Comparison of ENCODE assay signal across 1 cellular context in the genomic region with DNA sequence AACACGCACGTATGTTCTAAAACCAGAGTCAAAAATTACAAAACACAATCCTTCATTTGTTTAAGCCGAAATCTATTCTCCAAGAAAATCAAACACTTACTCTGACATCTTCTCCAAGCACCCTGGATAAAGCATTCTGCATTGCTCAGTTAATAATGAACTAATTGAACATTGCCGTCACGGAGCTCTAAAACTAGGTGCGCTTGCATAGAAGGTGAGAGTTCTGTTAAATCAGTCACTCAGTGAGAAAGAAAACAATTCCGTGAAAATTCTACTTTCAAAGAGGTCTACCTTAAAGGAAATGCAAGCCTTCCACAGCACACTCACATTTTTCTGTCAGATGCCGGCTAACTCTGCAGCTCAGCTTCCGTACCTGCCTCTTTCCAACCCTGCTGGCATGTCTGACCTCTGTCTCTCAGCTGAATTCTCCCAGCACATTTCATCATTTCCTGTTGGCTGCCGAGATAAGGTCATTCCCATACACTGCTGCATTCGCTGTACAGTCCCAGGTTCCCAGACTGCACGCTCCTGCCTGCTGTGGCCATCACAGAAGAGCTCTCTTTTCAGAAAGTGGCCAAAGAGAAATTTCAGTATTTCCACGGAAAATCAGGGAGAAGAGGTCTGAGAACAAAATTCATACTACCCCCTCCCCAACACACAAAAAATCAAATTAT.
TF ChIP-seq lines count a peak whose summit lies in the region.

No MANE protein-coding gene starts in this region.

TF ChIP-seq in HepG2, 621 proteins besides CTCF, POLR2A, EP300 and RAD21 (continued from another document and continues in another):
- TF ChIP-seq, protein P1, sequence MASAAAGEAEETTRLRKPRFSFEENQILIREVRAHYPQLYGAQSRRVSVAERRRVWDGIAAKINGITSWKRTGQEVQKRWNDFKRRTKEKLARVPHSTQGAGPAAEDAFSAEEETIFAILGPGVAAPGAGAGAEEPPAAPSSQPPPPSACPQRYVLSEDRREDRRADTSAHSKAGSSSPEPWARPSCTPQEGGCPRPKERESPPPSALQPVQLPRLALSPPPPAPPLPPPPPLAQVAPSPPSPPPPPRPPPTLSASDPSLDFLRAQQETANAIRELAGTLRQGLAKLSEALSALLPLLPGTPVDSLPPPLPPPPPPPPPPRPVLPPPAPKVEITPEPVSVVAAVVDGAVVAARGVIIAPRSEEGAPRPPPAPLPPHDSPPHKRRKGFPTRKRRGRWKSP (CRISPR knock-in tag; IDR thresholded peaks at IDR 0.05), result peak; percentile 73; the same call in 1 of the 2 replicates
- TF ChIP-seq, protein P2, sequence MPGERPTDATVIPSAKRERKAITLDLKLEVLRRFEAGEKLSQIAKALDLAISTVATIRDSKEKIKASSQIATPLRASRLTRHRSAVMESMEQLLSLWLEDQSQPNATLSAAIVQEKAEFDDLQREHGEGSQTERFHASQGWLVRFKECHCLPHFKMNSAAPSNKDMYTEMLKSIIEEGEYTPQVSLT (CRISPR knock-in tag; IDR thresholded peaks at IDR 0.05; ENCODE audit: borderline replicate concordance, low read depth), result no peak
- TF ChIP-seq, protein P3, sequence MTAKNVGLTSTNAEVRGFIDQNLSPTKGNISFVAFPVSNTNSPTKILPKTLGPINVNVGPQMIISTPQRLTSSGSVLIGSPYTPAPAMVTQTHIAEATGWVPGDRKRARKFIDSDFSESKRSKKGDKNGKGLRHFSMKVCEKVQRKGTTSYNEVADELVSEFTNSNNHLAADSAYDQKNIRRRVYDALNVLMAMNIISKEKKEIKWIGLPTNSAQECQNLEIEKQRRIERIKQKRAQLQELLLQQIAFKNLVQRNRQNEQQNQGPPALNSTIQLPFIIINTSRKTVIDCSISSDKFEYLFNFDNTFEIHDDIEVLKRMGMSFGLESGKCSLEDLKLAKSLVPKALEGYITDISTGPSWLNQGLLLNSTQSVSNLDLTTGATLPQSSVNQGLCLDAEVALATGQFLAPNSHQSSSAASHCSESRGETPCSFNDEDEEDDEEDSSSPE (CRISPR knock-in tag; IDR thresholded peaks at IDR 0.05), result no peak
- no peak for TF ChIP-seq ZNF598 (CRISPR knock-in tag; IDR thresholded peaks at IDR 0.05; ENCODE audit: borderline replicate concordance)
- TF ChIP-seq ZNF30 (CRISPR knock-in tag; IDR thresholded peaks at IDR 0.05), result no peak
- no peak for TF ChIP-seq FOXK2 (IDR thresholded peaks at IDR 0.05)
- TF ChIP-seq TBX3 (IDR thresholded peaks at IDR 0.05; ENCODE audit: borderline replicate concordance), result no peak
- TF ChIP-seq, protein P4, sequence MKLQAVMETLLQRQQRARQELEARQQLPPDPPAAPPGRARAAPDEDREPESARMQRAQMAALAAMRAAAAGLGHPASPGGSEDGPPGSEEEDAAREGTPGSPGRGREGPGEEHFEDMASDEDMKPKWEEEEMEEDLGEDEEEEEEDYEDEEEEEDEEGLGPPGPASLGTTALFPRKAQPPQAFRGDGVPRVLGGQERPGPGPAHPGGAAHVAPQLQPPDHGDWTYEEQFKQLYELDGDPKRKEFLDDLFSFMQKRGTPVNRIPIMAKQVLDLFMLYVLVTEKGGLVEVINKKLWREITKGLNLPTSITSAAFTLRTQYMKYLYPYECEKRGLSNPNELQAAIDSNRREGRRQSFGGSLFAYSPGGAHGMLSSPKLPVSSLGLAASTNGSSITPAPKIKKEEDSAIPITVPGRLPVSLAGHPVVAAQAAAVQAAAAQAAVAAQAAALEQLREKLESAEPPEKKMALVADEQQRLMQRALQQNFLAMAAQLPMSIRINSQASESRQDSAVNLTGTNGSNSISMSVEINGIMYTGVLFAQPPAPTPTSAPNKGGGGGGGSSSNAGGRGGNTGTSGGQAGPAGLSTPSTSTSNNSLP (IDR thresholded peaks at IDR 0.05; ENCODE audit: low read depth, low read length), result peak; percentile 60; the same call in 1 of the 2 replicates
- no peak for TF ChIP-seq SNRNP70 (IDR thresholded peaks at IDR 0.05; ENCODE audit: low read depth, low read length)
- no peak for TF ChIP-seq ZNF20 (CRISPR knock-in tag; IDR thresholded peaks at IDR 0.05)
- TF ChIP-seq, protein P5, sequence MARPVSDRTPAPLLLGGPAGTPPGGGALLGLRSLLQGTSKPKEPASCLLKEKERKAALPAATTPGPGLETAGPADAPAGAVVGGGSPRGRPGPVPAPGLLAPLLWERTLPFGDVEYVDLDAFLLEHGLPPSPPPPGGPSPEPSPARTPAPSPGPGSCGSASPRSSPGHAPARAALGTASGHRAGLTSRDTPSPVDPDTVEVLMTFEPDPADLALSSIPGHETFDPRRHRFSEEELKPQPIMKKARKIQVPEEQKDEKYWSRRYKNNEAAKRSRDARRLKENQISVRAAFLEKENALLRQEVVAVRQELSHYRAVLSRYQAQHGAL (CRISPR knock-in tag; IDR thresholded peaks at IDR 0.05; ENCODE audit: not compliant biosample characterization), result no peak
- no peak for TF ChIP-seq HDAC6 (IDR thresholded peaks at IDR 0.05; ENCODE audit: low read depth, low read length)
- peak; percentile 99 for TF ChIP-seq CEBPG (CRISPR knock-in tag; IDR thresholded peaks at IDR 0.05)
- TF ChIP-seq MED1 (CRISPR knock-in tag; IDR thresholded peaks at IDR 0.05), result peak; percentile 95
- TF ChIP-seq TCF7L2 (IDR thresholded peaks at IDR 0.05; ENCODE audit: low read depth, low read length), result no peak
- 0 out of 2 replicates have a peak, but pooled peaks have one; percentile 44 for TF ChIP-seq ZSCAN29 (CRISPR knock-in tag; conservative IDR thresholded peaks at IDR 0.05)
- TF ChIP-seq ZNF563 (CRISPR knock-in tag; IDR thresholded peaks at IDR 0.05), result no peak
- no peak for TF ChIP-seq ZNF160 (CRISPR knock-in tag; IDR thresholded peaks at IDR 0.05)
- TF ChIP-seq PRPF4 (IDR thresholded peaks at IDR 0.05; ENCODE audit: low read depth, low read length, poor library complexity, severe bottlenecking), result no peak
- peak; percentile 81; the same call in 1 of the 2 replicates for TF ChIP-seq ZBTB20 (CRISPR knock-in tag; IDR thresholded peaks at IDR 0.05; ENCODE audit: borderline replicate concordance, low read depth)
- TF ChIP-seq RFXAP (CRISPR knock-in tag; IDR thresholded peaks at IDR 0.05; ENCODE audit: borderline replicate concordance), result 0 out of 2 replicates have a peak, but pooled peaks have one; percentile 55
- TF ChIP-seq TBL1XR1 (IDR thresholded peaks at IDR 0.05; ENCODE audit: borderline replicate concordance, low read length, partially characterized antibody), result no peak
- TF ChIP-seq FOXO1 (CRISPR knock-in tag; IDR thresholded peaks at IDR 0.05), result peak; percentile 85
- no peak for TF ChIP-seq ATM (IDR thresholded peaks at IDR 0.05; ENCODE audit: borderline replicate concordance)
- TF ChIP-seq RCOR2 (CRISPR knock-in tag; IDR thresholded peaks at IDR 0.05), result peak; percentile 77
- TF ChIP-seq, protein P6, sequence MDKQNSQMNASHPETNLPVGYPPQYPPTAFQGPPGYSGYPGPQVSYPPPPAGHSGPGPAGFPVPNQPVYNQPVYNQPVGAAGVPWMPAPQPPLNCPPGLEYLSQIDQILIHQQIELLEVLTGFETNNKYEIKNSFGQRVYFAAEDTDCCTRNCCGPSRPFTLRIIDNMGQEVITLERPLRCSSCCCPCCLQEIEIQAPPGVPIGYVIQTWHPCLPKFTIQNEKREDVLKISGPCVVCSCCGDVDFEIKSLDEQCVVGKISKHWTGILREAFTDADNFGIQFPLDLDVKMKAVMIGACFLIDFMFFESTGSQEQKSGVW (CRISPR knock-in tag; IDR thresholded peaks at IDR 0.05; ENCODE audit: borderline replicate concordance), result no peak
- TF ChIP-seq, protein P7, sequence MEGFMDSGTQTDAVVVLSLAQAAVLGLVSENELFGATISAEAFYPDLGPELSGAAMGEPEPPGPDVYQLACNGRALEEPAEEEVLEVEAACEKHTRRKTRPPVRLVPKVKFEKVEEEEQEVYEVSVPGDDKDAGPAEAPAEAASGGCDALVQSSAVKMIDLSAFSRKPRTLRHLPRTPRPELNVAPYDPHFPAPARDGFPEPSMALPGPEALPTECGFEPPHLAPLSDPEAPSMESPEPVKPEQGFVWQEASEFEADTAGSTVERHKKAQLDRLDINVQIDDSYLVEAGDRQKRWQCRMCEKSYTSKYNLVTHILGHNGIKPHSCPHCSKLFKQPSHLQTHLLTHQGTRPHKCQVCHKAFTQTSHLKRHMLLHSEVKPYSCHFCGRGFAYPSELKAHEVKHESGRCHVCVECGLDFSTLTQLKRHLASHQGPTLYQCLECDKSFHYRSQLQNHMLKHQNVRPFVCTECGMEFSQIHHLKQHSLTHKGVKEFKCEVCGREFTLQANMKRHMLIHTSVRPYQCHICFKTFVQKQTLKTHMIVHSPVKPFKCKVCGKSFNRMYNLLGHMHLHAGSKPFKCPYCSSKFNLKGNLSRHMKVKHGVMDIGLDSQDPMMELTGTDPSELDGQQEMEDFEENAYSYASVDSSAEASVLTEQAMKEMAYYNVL (CRISPR knock-in tag; IDR thresholded peaks at IDR 0.05; ENCODE audit: borderline replicate concordance), result no peak
- no peak for TF ChIP-seq ZNF460 (CRISPR knock-in tag; IDR thresholded peaks at IDR 0.05; ENCODE audit: borderline replicate concordance)
- TF ChIP-seq, protein P8, sequence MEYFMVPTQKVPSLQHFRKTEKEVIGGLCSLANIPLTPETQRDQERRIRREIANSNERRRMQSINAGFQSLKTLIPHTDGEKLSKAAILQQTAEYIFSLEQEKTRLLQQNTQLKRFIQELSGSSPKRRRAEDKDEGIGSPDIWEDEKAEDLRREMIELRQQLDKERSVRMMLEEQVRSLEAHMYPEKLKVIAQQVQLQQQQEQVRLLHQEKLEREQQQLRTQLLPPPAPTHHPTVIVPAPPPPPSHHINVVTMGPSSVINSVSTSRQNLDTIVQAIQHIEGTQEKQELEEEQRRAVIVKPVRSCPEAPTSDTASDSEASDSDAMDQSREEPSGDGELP (IDR thresholded peaks at IDR 0.05; ENCODE audit: borderline replicate concordance, low read depth), result peak; percentile 97
- TF ChIP-seq PPARG (CRISPR knock-in tag; conservative IDR thresholded peaks at IDR 0.05), result peak; percentile 71; the same call in 1 of the 2 replicates
- TF ChIP-seq, protein P9, sequence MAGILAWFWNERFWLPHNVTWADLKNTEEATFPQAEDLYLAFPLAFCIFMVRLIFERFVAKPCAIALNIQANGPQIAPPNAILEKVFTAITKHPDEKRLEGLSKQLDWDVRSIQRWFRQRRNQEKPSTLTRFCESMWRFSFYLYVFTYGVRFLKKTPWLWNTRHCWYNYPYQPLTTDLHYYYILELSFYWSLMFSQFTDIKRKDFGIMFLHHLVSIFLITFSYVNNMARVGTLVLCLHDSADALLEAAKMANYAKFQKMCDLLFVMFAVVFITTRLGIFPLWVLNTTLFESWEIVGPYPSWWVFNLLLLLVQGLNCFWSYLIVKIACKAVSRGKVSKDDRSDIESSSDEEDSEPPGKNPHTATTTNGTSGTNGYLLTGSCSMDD (CRISPR knock-in tag; IDR thresholded peaks at IDR 0.05), result no peak
- no peak; the same call in 1 of the 2 replicates for TF ChIP-seq SSRP1 (CRISPR knock-in tag; IDR thresholded peaks at IDR 0.05)
- no peak for TF ChIP-seq ZNF501 (CRISPR knock-in tag; IDR thresholded peaks at IDR 0.05)
- TF ChIP-seq, protein P10, sequence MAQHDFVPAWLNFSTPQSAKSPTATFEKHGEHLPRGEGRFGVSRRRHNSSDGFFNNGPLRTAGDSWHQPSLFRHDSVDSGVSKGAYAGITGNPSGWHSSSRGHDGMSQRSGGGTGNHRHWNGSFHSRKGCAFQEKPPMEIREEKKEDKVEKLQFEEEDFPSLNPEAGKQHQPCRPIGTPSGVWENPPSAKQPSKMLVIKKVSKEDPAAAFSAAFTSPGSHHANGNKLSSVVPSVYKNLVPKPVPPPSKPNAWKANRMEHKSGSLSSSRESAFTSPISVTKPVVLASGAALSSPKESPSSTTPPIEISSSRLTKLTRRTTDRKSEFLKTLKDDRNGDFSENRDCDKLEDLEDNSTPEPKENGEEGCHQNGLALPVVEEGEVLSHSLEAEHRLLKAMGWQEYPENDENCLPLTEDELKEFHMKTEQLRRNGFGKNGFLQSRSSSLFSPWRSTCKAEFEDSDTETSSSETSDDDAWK (CRISPR knock-in tag; IDR thresholded peaks at IDR 0.05), result no peak
- peak; percentile 41; the same call in 1 of the 2 replicates for TF ChIP-seq SOX13 (IDR thresholded peaks at IDR 0.05)
- TF ChIP-seq SOX13 (CRISPR knock-in tag; conservative IDR thresholded peaks at IDR 0.05 in 1 of 2, IDR thresholded peaks at IDR 0.05 in 1 of 2), result peak in 1 of 2 experiments; percentile 84; a peak in 2 of 4 replicates
- no peak for TF ChIP-seq HNRNPLL (IDR thresholded peaks at IDR 0.05; ENCODE audit: low read depth, low read length, poor library complexity, severe bottlenecking)
- TF ChIP-seq JUNB (CRISPR knock-in tag; IDR thresholded peaks at IDR 0.05; ENCODE audit: borderline replicate concordance), result no peak
- no peak for TF ChIP-seq ZNF766 (CRISPR knock-in tag; IDR thresholded peaks at IDR 0.05; ENCODE audit: borderline replicate concordance)
- TF ChIP-seq NR2F6 (IDR thresholded peaks at IDR 0.05), result peak; percentile 88
- peak; percentile 97 for TF ChIP-seq NR2F6 (CRISPR knock-in tag; IDR thresholded peaks at IDR 0.05)
- TF ChIP-seq DMAP1 (CRISPR knock-in tag; IDR thresholded peaks at IDR 0.05), result peak; percentile 56; the same call in 1 of the 2 replicates
- TF ChIP-seq MTA3 (CRISPR knock-in tag; IDR thresholded peaks at IDR 0.05), result no peak
- TF ChIP-seq ZNF775 (CRISPR knock-in tag; IDR thresholded peaks at IDR 0.05; ENCODE audit: borderline replicate concordance), result no peak
- no peak for TF ChIP-seq HNRNPK (IDR thresholded peaks at IDR 0.05; ENCODE audit: low read depth, low read length, poor library complexity, severe bottlenecking)
- TF ChIP-seq ZNF143 (CRISPR knock-in tag; IDR thresholded peaks at IDR 0.05), result no peak
- no peak for TF ChIP-seq ZNF510 (CRISPR knock-in tag; IDR thresholded peaks at IDR 0.05; ENCODE audit: low read depth)
- TF ChIP-seq, protein P11, sequence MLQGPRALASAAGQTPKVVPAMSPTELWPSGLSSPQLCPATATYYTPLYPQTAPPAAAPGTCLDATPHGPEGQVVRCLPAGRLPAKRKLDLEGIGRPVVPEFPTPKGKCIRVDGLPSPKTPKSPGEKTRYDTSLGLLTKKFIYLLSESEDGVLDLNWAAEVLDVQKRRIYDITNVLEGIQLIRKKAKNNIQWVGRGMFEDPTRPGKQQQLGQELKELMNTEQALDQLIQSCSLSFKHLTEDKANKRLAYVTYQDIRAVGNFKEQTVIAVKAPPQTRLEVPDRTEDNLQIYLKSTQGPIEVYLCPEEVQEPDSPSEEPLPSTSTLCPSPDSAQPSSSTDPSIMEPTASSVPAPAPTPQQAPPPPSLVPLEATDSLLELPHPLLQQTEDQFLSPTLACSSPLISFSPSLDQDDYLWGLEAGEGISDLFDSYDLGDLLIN (CRISPR knock-in tag; IDR thresholded peaks at IDR 0.05; ENCODE audit: borderline replicate concordance), result 0 out of 2 replicates have a peak, but pooled peaks have one; percentile 70
- no peak for TF ChIP-seq MBNL3 (CRISPR knock-in tag; conservative IDR thresholded peaks at IDR 0.05)
- TF ChIP-seq, protein P12, sequence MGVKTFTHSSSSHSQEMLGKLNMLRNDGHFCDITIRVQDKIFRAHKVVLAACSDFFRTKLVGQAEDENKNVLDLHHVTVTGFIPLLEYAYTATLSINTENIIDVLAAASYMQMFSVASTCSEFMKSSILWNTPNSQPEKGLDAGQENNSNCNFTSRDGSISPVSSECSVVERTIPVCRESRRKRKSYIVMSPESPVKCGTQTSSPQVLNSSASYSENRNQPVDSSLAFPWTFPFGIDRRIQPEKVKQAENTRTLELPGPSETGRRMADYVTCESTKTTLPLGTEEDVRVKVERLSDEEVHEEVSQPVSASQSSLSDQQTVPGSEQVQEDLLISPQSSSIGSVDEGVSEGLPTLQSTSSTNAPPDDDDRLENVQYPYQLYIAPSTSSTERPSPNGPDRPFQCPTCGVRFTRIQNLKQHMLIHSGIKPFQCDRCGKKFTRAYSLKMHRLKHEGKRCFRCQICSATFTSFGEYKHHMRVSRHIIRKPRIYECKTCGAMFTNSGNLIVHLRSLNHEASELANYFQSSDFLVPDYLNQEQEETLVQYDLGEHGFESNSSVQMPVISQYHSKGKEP (CRISPR knock-in tag; IDR thresholded peaks at IDR 0.05), result no peak
